26 cellular contexts compared by ENCODE assay signal in the genomic region with DNA sequence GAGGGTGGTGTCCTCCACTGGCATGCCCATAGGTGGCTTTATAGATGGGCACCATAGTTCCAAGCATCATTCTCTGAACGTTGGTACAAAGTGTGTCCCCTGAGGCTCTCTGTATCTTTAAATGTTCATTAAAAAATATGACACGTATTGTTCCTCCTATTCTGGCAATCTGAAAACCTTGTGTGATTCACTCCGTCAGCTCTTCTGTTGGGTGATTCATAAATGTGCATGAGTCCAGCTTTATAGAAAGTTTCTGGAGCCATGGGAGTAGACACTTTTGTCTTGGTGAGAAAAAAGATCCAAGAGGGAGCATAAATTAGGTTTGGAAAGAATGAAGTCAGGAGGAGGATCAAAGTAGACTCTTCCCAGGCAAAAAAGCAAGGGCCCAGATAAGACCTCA.
A peak's percentile ranks its signal among the peaks of the same experiment; 100 is the strongest.
DNase-seq lines count a peak whose midpoint lies in the region; ATAC-seq, FAIRE-seq and TF ChIP-seq lines count a peak whose summit lies in the region.
"Had no signal": no experiment of that assay in that cellular context is flagged by ENCODE, and none has a peak within 500 bp of the region (broad histone marks: within the 10 kb centered on the region; RNA-seq: fewer than 3 reads in every experiment).

No MANE protein-coding gene starts in this region.

- H3K36me3 ChIP-seq in keratinocyte (ENCODE audit: control insufficient read depth in 2 of 2, extremely low read depth in 1 of 2, insufficient read depth in 2 of 2, low read length in 2 of 2) (no peaks in the 10 kb centered on the region), HAP-1 (replicated peaks) (no peaks in the 10 kb centered on the region)
- H3K36me3 ChIP-seq: BE2C, BLaER1 had no signal

- H3K4me1 ChIP-seq in keratinocyte (ENCODE audit: control insufficient read depth, extremely low read depth, insufficient read depth, low read length) (peaks cover 13% of the 10 kb centered on the region), HAP-1 (no peaks in the 10 kb centered on the region)

- no peaks in the 10 kb centered on the region for H3K9me1 ChIP-seq in keratinocyte (ENCODE audit: control insufficient read depth, extremely low read depth, insufficient read depth, low read length)

- ATAC-seq in esophagus mucosa (peak; percentile 54), Right ventricle myocardium inferior (no peak)
- ATAC-seq: GM12878 had no signal

- no peak overlapping the region for H3K9ac ChIP-seq in keratinocyte (ENCODE audit: control insufficient read depth, extremely low read depth, insufficient read depth, low read length)
- H3K9ac ChIP-seq: BLaER1 had no signal

- H3K27me3 ChIP-seq in keratinocyte (ENCODE audit: control insufficient read depth, extremely low read depth, insufficient read depth, low read length) (no peaks in the 10 kb centered on the region), HAP-1 (ENCODE audit: low read depth) (no peaks in the 10 kb centered on the region)
- H3K27me3 ChIP-seq: BE2C, BLaER1 had no signal

- no peak for TF ChIP-seq CTCF in keratinocyte (optimal IDR thresholded peaks at IDR 0.05 in 1 of 3, IDR thresholded peaks at IDR 0.05 in 1 of 3, conservative IDR thresholded peaks at IDR 0.05 in 1 of 3; ENCODE audit: extremely low read depth in 1 of 3, insufficient read depth in 2 of 3, low read length in 3 of 3)

- H4K20me1 ChIP-seq in keratinocyte (ENCODE audit: control insufficient read depth, extremely low read depth, insufficient read depth, low read length), result no peaks in the 10 kb centered on the region
- H4K20me1 ChIP-seq: BLaER1 had no signal

- H3K9me3 ChIP-seq in keratinocyte (ENCODE audit: control insufficient read depth, low read depth, low read length) (no peaks in the 10 kb centered on the region), HAP-1 (no peaks in the 10 kb centered on the region)
- H3K9me3 ChIP-seq: BE2C, BLaER1 had no signal

- in situ Hi-C loops in HAP-1 (cut with MboI; ENCODE audit: low sequenced_read_pairs), result no loop called here

- H3K4me2 ChIP-seq in keratinocyte (ENCODE audit: control insufficient read depth, extremely low read depth, insufficient read depth, low read depth, low read length), result peak overlapping the region; percentile 18
- H3K4me2 ChIP-seq: BLaER1 had no signal

- H3K79me2 ChIP-seq in keratinocyte (ENCODE audit: control insufficient read depth, insufficient read depth, low read length), result no peaks in the 10 kb centered on the region

- intact Hi-C loops in Right ventricle myocardium inferior (cut with DNase I), result no loop called here

- H3K4me3 ChIP-seq in keratinocyte (ENCODE audit: control insufficient read depth in 2 of 3, extremely low read depth in 1 of 3, insufficient read depth in 2 of 3, low read depth in 1 of 3, low read length in 3 of 3), result no peak overlapping the region
- H3K4me3 ChIP-seq in HAP-1, result no peak overlapping the region
- H3K4me3 ChIP-seq: BLaER1, GM12878 had no signal

- dilution Hi-C loops in keratinocyte (cut with MboI; ENCODE audit: extremely low pct_ligation_motif_present, low sequenced_read_pairs), result no loop called here

- peak; percentile 79 for FAIRE-seq in keratinocyte (lab: Jason Lieb, UNC)
- FAIRE-seq: GM12878, GM12892, GM18507 had no signal

- H3K27ac ChIP-seq in keratinocyte (ENCODE audit: control insufficient read depth, insufficient read depth, low read length), result no peak overlapping the region
- H3K27ac ChIP-seq: BLaER1 had no signal

- DNase-seq in astrocyte of the hippocampus (ENCODE audit: low read depth, low spot score) (peak; percentile 14), keratinocyte (ENCODE audit: low read depth, low spot score) (no peak), Right ventricle myocardium inferior (ENCODE audit: missing footprints) (no peak), HAP-1 (ENCODE audit: low spot score in 2 of 2) (no peak)
- DNase-seq in activated CD8-positive, alpha-beta memory T cell treated with anti-CD3 and anti-CD28 coated beads for 24 hours, result no peak
- DNase-seq in stimulated activated CD4-positive, alpha-beta T cell treated with anti-CD3 and anti-CD28 coated beads, Interleukin-15, amount 100 ng/mL, for 24 hours, result no peak
- DNase-seq: 8988T; ACHN; BE2C; C1 segment of cervical spinal cord; CD4-positive, alpha-beta memory T cell; CD4-positive, CD25-positive, alpha-beta regulatory T cell; CD8-positive, alpha-beta memory T cell; COR-L47; DMS 273 treated with DMSO at 0.1 percent for 48 hours; DMS153; DMS53; DMS79; DND-41; EL; GDM1 had no signal

- peak overlapping the region; percentile 32 for H2AFZ ChIP-seq in keratinocyte (ENCODE audit: control insufficient read depth, low read length)
